In genomic region chr15:28660744-28661143, GRCh38 we compare ENCODE assay signal across 6 cellular contexts. TPM values are rescaled to one million over a fixed set of nuclear protein-coding genes. Genes with fewer than 3 reads are reported as not detected.
"Had no signal": no experiment of that assay in that cellular context is flagged by ENCODE, and none has a peak within 500 bp of the region (broad histone marks: within the 10 kb centered on the region; RNA-seq: fewer than 3 reads in every experiment).

No MANE protein-coding gene starts in this region.

RNA-seq across cellular contexts. Expression of gene GOLGA8M, which starts 51.5 kb away (rescaled TPM):
- total RNA-seq: OCI-LY7, PC-9, RPMI7951, SJCRH30, SK-MEL-5 had no signal
- polyA plus RNA-seq: SK-N-SH had no signal
